ENCODE assay signal across 11 cellular contexts in genomic region chr1:116769050-116769449, GRCh38. TPM values are rescaled to one million over a fixed set of nuclear protein-coding genes. Genes with fewer than 3 reads are reported as not detected.
DNase-seq lines count a peak whose midpoint lies in the region; ATAC-seq and TF ChIP-seq lines count a peak whose summit lies in the region.
"Had no signal": no experiment of that assay in that cellular context is flagged by ENCODE, and none has a peak within 500 bp of the region (broad histone marks: within the 10 kb centered on the region; RNA-seq: fewer than 3 reads in every experiment).

No MANE protein-coding gene starts in this region.

- no peak overlapping the region for H3K4me3 ChIP-seq in transverse colon
- H3K4me3 ChIP-seq: adrenal gland, sigmoid colon had no signal

- in situ Hi-C loops in transverse colon (cut with MboI; ENCODE audit: low pct_ligation_motif_present in 1 of 4, low pct_unique_long_range_greater_than_20kb in 1 of 4, low sequenced_read_pairs in 3 of 4), result no loop called here

- H3K9me3 ChIP-seq in transverse colon, result no peaks in the 10 kb centered on the region
- H3K9me3 ChIP-seq: adrenal gland, sigmoid colon had no signal

- H3K27me3 Mint-ChIP-seq in mesothelial cell of epicardium (ENCODE audit: low read depth), result no peaks in the 10 kb centered on the region

- no peaks in the 10 kb centered on the region for H3K36me3 ChIP-seq in transverse colon
- H3K36me3 ChIP-seq: adrenal gland, sigmoid colon had no signal

- H3K27ac ChIP-seq in transverse colon, result peak overlapping the region; percentile 10 to 33 (median 18)
- H3K27ac ChIP-seq: adrenal gland, sigmoid colon had no signal

- H3K36me3 Mint-ChIP-seq in activated naive CD4-positive, alpha-beta T cell treated with anti-CD3 and anti-CD28 coated beads, Interleukin-2, amount 50 U/mL, for 72 hours, result peaks cover 66 to 88% of the 10 kb centered on the region in 2 donors
- no peaks in the 10 kb centered on the region for H3K36me3 Mint-ChIP-seq in mesothelial cell of epicardium

- peak; percentile 36 for ATAC-seq in HG03520 (IDR thresholded peaks at IDR 0.05; ENCODE audit: unreplicated experiment)
- ATAC-seq in activated naive CD4-positive, alpha-beta T cell treated with anti-CD3 and anti-CD28 coated beads, Interleukin-2, amount 50 U/mL, for 72 hours, result peak; percentile 11 to 23

- H3K27me3 ChIP-seq in transverse colon, result no peaks in the 10 kb centered on the region
- H3K27me3 ChIP-seq: adrenal gland, sigmoid colon had no signal

- TF ChIP-seq EP300 in transverse colon (IDR thresholded peaks at IDR 0.05; ENCODE audit: low read depth), result no peak

- intact Hi-C loops in transverse colon (cut with DNase I; ENCODE audit: low total_unique reads), result no loop called here

- no peak for TF ChIP-seq POLR2A in transverse colon (IDR thresholded peaks at IDR 0.05)

- 59 to 65% methylated on average over 5 to 7 of the region's 7 CpGs for WGBS in transverse colon (ENCODE audit: low coverage in 1 of 2), 2 donors

- TF ChIP-seq CTCF in transverse colon (IDR thresholded peaks at IDR 0.05) (no peak), GM10266 (IDR thresholded peaks at IDR 0.05; ENCODE audit: control insufficient read depth, insufficient read depth, low read depth, missing control alignments) (no peak), mesothelial cell of epicardium (IDR thresholded peaks at IDR 0.05; ENCODE audit: unreplicated experiment) (no peak)

- no peaks in the 10 kb centered on the region for H3K4me1 ChIP-seq in transverse colon
- H3K4me1 ChIP-seq: adrenal gland, sigmoid colon had no signal

- H3K4me3 Mint-ChIP-seq in mesothelial cell of epicardium, result no peak overlapping the region

- peak overlapping the region; percentile 100 for H3K27ac Mint-ChIP-seq in activated naive CD4-positive, alpha-beta T cell treated with anti-CD3 and anti-CD28 coated beads, Interleukin-2, amount 50 U/mL, for 72 hours
- no peak overlapping the region for H3K27ac Mint-ChIP-seq in mesothelial cell of epicardium

- H3K4me1 Mint-ChIP-seq in mesothelial cell of epicardium, result no peaks in the 10 kb centered on the region

- H3K9me3 Mint-ChIP-seq in activated naive CD4-positive, alpha-beta T cell treated with anti-CD3 and anti-CD28 coated beads, Interleukin-2, amount 50 U/mL, for 72 hours, result no peaks in the 10 kb centered on the region
- H3K9me3 Mint-ChIP-seq in mesothelial cell of epicardium, result peaks cover 12% of the 10 kb centered on the region

- peak; percentile 68 for DNase-seq in stimulated activated CD4-positive, alpha-beta T cell treated with anti-CD3 and anti-CD28 coated beads, Interleukin-1b, Interleukin-23, amount 100 ng/mL, for 48 hours
- DNase-seq in stimulated activated CD4-positive, alpha-beta T cell treated with anti-CD3 and anti-CD28 coated beads, Interleukin-4, amount 100 ng/mL, for 1 hour, result no peak
- DNase-seq in activated naive CD4-positive, alpha-beta T cell treated with anti-CD3 and anti-CD28 coated beads, Interleukin-2, amount 50 U/mL, for 72 hours (ENCODE audit: low spot score in 2 of 2), result peak; percentile 63
- DNase-seq in transverse colon (no peak), NOMO-1 (lab: John Stamatoyannopoulos, UW; ENCODE audit: unreplicated experiment in 2 of 2) (no peak), GM10266 (ENCODE audit: extremely low spot score) (no peak), mesothelial cell of epicardium (ENCODE audit: low spot score in 2 of 2, unreplicated experiment in 2 of 2) (no peak)
- DNase-seq: adrenal gland, head of caudate nucleus, sigmoid colon had no signal

RNA-seq across cellular contexts. Expression of gene CD2, which starts 14.8 kb away (rescaled TPM):
- 100 to 1,000 TPM; 291 to 437 TPM for total RNA-seq in activated naive CD4-positive, alpha-beta T cell treated with anti-CD3 and anti-CD28 coated beads, Interleukin-2, amount 50 U/mL, for 72 hours
- 1 to 10 TPM in 3 of 4 donors, not detected in 1; 5.0 to 8.7 (median 6.3) TPM for total RNA-seq in transverse colon
- total RNA-seq in mesothelial cell of epicardium, result not detected in 3 replicates

Comparison
In these comparisons a context has a peak if more than half of its experiments do, and no peak if none do; other contexts are left out.
1. DNase-seq: peak in stimulated activated CD4-positive, alpha-beta T cell treated with anti-CD3 and anti-CD28 coated beads, Interleukin-1b, Interleukin-23, amount 100 ng/mL, for 48 hours (single experiment) and activated naive CD4-positive, alpha-beta T cell treated with anti-CD3 and anti-CD28 coated beads, Interleukin-2, amount 50 U/mL, for 72 hours (2 of 2); none in stimulated activated CD4-positive, alpha-beta T cell treated with anti-CD3 and anti-CD28 coated beads, Interleukin-4, amount 100 ng/mL, for 1 hour (single experiment), transverse colon (single experiment), NOMO-1 (0 of 2), GM10266 (single experiment) and mesothelial cell of epicardium (0 of 2).
2. RNA of gene CD2, which starts 14.8 kb away (total RNA-seq): 291 to 437 TPM in activated naive CD4-positive, alpha-beta T cell treated with anti-CD3 and anti-CD28 coated beads, Interleukin-2, amount 50 U/mL, for 72 hours; 5.0 to 8.7 TPM in transverse colon and not detected in mesothelial cell of epicardium; every median in the first group is over 10 times any median in the second.